ENCODE assay signal across 12 cellular contexts in genomic region chr20:53077373-53078205, GRCh38.
DNase-seq lines count a peak whose midpoint lies in the region; ATAC-seq, FAIRE-seq and TF ChIP-seq lines count a peak whose summit lies in the region.
"Had no signal": no experiment of that assay in that cellular context is flagged by ENCODE, and none has a peak within 500 bp of the region (broad histone marks: within the 10 kb centered on the region; RNA-seq: fewer than 3 reads in every experiment).

No MANE protein-coding gene starts in this region.

- no peak overlapping the region for H3K4me3 ChIP-seq in vagina
- H3K4me3 ChIP-seq: colonic mucosa had no signal

- no peaks in the 10 kb centered on the region for H3K27me3 Mint-ChIP-seq in stimulated activated naive CD8-positive, alpha-beta T cell treated with anti-CD3 and anti-CD28 coated beads, Interleukin-15, amount 100 ng/mL, for 72 hours

- peaks cover 0 to 7% of the 10 kb centered on the region in 2 donors for H3K9me3 Mint-ChIP-seq in activated naive CD4-positive, alpha-beta T cell treated with anti-CD3 and anti-CD28 coated beads, Interleukin-2, amount 50 U/mL, for 72 hours
- peaks cover 0 to 8% of the 10 kb centered on the region in 2 donors for H3K9me3 Mint-ChIP-seq in stimulated activated naive CD8-positive, alpha-beta T cell treated with anti-CD3 and anti-CD28 coated beads, Interleukin-15, amount 100 ng/mL, for 72 hours

- TF ChIP-seq CTCF in vagina (IDR thresholded peaks at IDR 0.05) = no peak

- peak; percentile 86 to 89 for ATAC-seq in activated naive CD4-positive, alpha-beta T cell treated with anti-CD3 and anti-CD28 coated beads, Interleukin-2, amount 50 U/mL, for 72 hours
- ATAC-seq in stimulated activated naive CD8-positive, alpha-beta T cell treated with anti-CD3 and anti-CD28 coated beads, Interleukin-15, amount 100 ng/mL, for 72 hours = peak; percentile 66

- no peak for TF ChIP-seq POLR2A in vagina (IDR thresholded peaks at IDR 0.05)

- no peaks in the 10 kb centered on the region for H3K36me3 ChIP-seq in vagina
- H3K36me3 ChIP-seq: colonic mucosa had no signal

- H3K27ac Mint-ChIP-seq in activated naive CD4-positive, alpha-beta T cell treated with anti-CD3 and anti-CD28 coated beads, Interleukin-2, amount 50 U/mL, for 72 hours = no peak overlapping the region
- H3K27ac Mint-ChIP-seq in stimulated activated naive CD8-positive, alpha-beta T cell treated with anti-CD3 and anti-CD28 coated beads, Interleukin-15, amount 100 ng/mL, for 72 hours = no peak overlapping the region

- FAIRE-seq in islet of Langerhans (lab: Jason Lieb, UNC) = peak; percentile 95

- H3K4me3 Mint-ChIP-seq in stimulated activated naive CD8-positive, alpha-beta T cell treated with anti-CD3 and anti-CD28 coated beads, Interleukin-15, amount 100 ng/mL, for 72 hours = no peak overlapping the region

- H3K27ac ChIP-seq in vagina = no peak overlapping the region
- H3K27ac ChIP-seq: colonic mucosa had no signal

- peaks cover 6% of the 10 kb centered on the region for H3K4me1 Mint-ChIP-seq in stimulated activated naive CD8-positive, alpha-beta T cell treated with anti-CD3 and anti-CD28 coated beads, Interleukin-15, amount 100 ng/mL, for 72 hours

- H3K27me3 ChIP-seq in vagina = no peaks in the 10 kb centered on the region
- H3K27me3 ChIP-seq: colonic mucosa had no signal

- peaks cover 6 to 41% of the 10 kb centered on the region in 2 donors for H3K36me3 Mint-ChIP-seq in activated naive CD4-positive, alpha-beta T cell treated with anti-CD3 and anti-CD28 coated beads, Interleukin-2, amount 50 U/mL, for 72 hours

- intact Hi-C loops in vagina (cut with DNase I) = no loop called here

- H3K9me3 ChIP-seq in vagina = no peaks in the 10 kb centered on the region
- H3K9me3 ChIP-seq: colonic mucosa had no signal

- peak; percentile 25 for DNase-seq in activated naive CD4-positive, alpha-beta T cell treated with Interleukin-2 at 50 U/mL for 16 hours
- DNase-seq in activated naive CD4-positive, alpha-beta T cell (lab: John Stamatoyannopoulos, UW) = no peak
- DNase-seq in activated naive CD4-positive, alpha-beta T cell treated with anti-CD3 and anti-CD28 coated beads, Interleukin-2, amount 50 U/mL, for 72 hours (ENCODE audit: low spot score in 2 of 2) = peak in 1 of 2 donors; percentile 45
- DNase-seq in stimulated activated naive CD8-positive, alpha-beta T cell treated with anti-CD3 and anti-CD28 coated beads, Interleukin-15, amount 100 ng/mL, for 72 hours = no peak
- DNase-seq in RKO (ENCODE audit: low spot score) = no peak
- no peak for DNase-seq in HK-2 (ENCODE audit: unreplicated experiment)
- no peak for DNase-seq in vagina (ENCODE audit: extremely low spot score in 2 of 2)
- DNase-seq: colonic mucosa, NCI-H1436 treated with DMSO at 0.1 percent for 48 hours, retina, RPMI8226 had no signal

- peaks cover 5% of the 10 kb centered on the region for H3K4me1 ChIP-seq in vagina
- H3K4me1 ChIP-seq: colonic mucosa had no signal
